12 cellular contexts compared by ENCODE assay signal in genomic region chr3:52679811-52680210, GRCh38. TPM values are rescaled to one million over a fixed set of nuclear protein-coding genes. Genes with fewer than 3 reads are reported as not detected.
DNase-seq lines count a peak whose midpoint lies in the region; ATAC-seq and TF ChIP-seq lines count a peak whose summit lies in the region.
"Had no signal": no experiment of that assay in that cellular context is flagged by ENCODE, and none has a peak within 500 bp of the region (broad histone marks: within the 10 kb centered on the region; RNA-seq: fewer than 3 reads in every experiment).

No MANE protein-coding gene starts in this region.

- H4K20me1 ChIP-seq in GM23248 (ENCODE audit: insufficient read depth) (no peaks in the 10 kb centered on the region), osteoblast (ENCODE audit: insufficient read depth, low read length) (no peaks in the 10 kb centered on the region)

- in situ Hi-C loops in GM23248 (cut with MboI) = no loop called here

- H3K27ac Mint-ChIP-seq in CD4-positive, CD25-positive, alpha-beta regulatory T cell = peak overlapping the region in 2 of 3 donors; percentile 32 to 71
- peak overlapping the region; percentile 22 for H3K27ac Mint-ChIP-seq in dendritic cell treated with granulocyte-macrophage colony-stimulating factor and Interleukin-4, amounts not matched to agents 40 ng/mL and 50 ng/mL, for 4 days

- TF ChIP-seq POLR2A in sigmoid colon (IDR thresholded peaks at IDR 0.05) = no peak

- H3F3A ChIP-seq in GM23248 (ENCODE audit: insufficient read depth) = peaks cover 16% of the 10 kb centered on the region

- H3K9me3 Mint-ChIP-seq in CD4-positive, CD25-positive, alpha-beta regulatory T cell = no peaks in the 10 kb centered on the region
- H3K9me3 Mint-ChIP-seq in dendritic cell treated with granulocyte-macrophage colony-stimulating factor and Interleukin-4, amounts not matched to agents 40 ng/mL and 50 ng/mL, for 4 days = no peaks in the 10 kb centered on the region

- 95 to 100% methylated on average over 1 of the region's 1 CpG for WGBS in GM23248 (ENCODE audit: low coverage in 1 of 2, low lambda C conversion rate in 2 of 2, missing lambda C conversion rate in 2 of 2), 2 experiments
- 17 to 63% methylated on average over 1 of the region's 1 CpG for WGBS in sigmoid colon, 2 donors

- no peak overlapping the region for H3K9ac ChIP-seq in GM23248

- DNase-seq in CD4-positive, CD25-positive, alpha-beta regulatory T cell = no peak
- DNase-seq in GM23248 (peak; percentile 47), osteoblast (ENCODE audit: insufficient read length, low spot score, missing footprints) (no peak), LoVo (ENCODE audit: low spot score) (no peak), SHP77 (lab: John Stamatoyannopoulos, UW) (no peak), sigmoid colon (no peak)
- DNase-seq: heart right ventricle, NCI-H2029, NCI-H69, psoas muscle had no signal

- H3K4me1 ChIP-seq in CD4-positive, CD25-positive, alpha-beta regulatory T cell (ENCODE audit: control insufficient read depth, insufficient read depth, low read length, poor library complexity, severe bottlenecking) = peaks cover 15% of the 10 kb centered on the region
- H3K4me1 ChIP-seq in GM23248 (ENCODE audit: insufficient read depth) (peaks cover 37% of the 10 kb centered on the region), osteoblast (ENCODE audit: insufficient read depth, low read length) (peaks cover 34% of the 10 kb centered on the region), sigmoid colon (peaks cover 0 to 32% (median 20%) of the 10 kb centered on the region in 4 donors)

- no peaks in the 10 kb centered on the region for H3K27me3 Mint-ChIP-seq in CD4-positive, CD25-positive, alpha-beta regulatory T cell
- no peaks in the 10 kb centered on the region for H3K27me3 Mint-ChIP-seq in dendritic cell treated with granulocyte-macrophage colony-stimulating factor and Interleukin-4, amounts not matched to agents 40 ng/mL and 50 ng/mL, for 4 days

- intact Hi-C loops in dendritic cell treated with granulocyte-macrophage colony-stimulating factor and Interleukin-4, amounts not matched to agents 40 ng/mL and 50 ng/mL, for 4 days (cut with micrococcal nuclease) = no loop called here
- intact Hi-C loops in sigmoid colon (cut with DNase I) = loop anchor here (10.0 kb wide), 1 partner anchor 405 kb away; the partner anchor contains the start of gene WDR82

- H3K36me3 ChIP-seq in CD4-positive, CD25-positive, alpha-beta regulatory T cell (ENCODE audit: control insufficient read depth, insufficient read depth, low read length) = peaks cover 39% of the 10 kb centered on the region
- H3K36me3 ChIP-seq in GM23248 (ENCODE audit: low read depth) (peaks cover 29% of the 10 kb centered on the region), osteoblast (ENCODE audit: insufficient read depth, low read length) (peaks cover 38% of the 10 kb centered on the region), sigmoid colon (peaks cover 11 to 54% (median 31%) of the 10 kb centered on the region in 4 donors)

- H3K9me3 ChIP-seq in CD4-positive, CD25-positive, alpha-beta regulatory T cell (ENCODE audit: control insufficient read depth in 2 of 2, low read length in 2 of 2) = no peaks in the 10 kb centered on the region
- H3K9me3 ChIP-seq in GM23248 (ENCODE audit: low read depth) = no peaks in the 10 kb centered on the region
- no peaks in the 10 kb centered on the region for H3K9me3 ChIP-seq in osteoblast (ENCODE audit: low read depth, low read length)
- H3K9me3 ChIP-seq in sigmoid colon = no peaks in the 10 kb centered on the region
- H3K9me3 ChIP-seq: heart right ventricle, psoas muscle had no signal

- TF ChIP-seq CTCF in osteoblast (IDR thresholded peaks at IDR 0.05; ENCODE audit: extremely low read depth, low read depth, low read length) (no peak), sigmoid colon (IDR thresholded peaks at IDR 0.05) (no peak)

- no peak overlapping the region for H3K4me3 ChIP-seq in CD4-positive, CD25-positive, alpha-beta regulatory T cell (ENCODE audit: low read depth, low read length)
- H3K4me3 ChIP-seq in GM23248 = no peak overlapping the region
- no peak overlapping the region for H3K4me3 ChIP-seq in osteoblast (ENCODE audit: insufficient read depth, low read length)
- no peak overlapping the region for H3K4me3 ChIP-seq in sigmoid colon
- H3K4me3 ChIP-seq: heart right ventricle, psoas muscle had no signal

- no peak for ATAC-seq in CD4-positive, CD25-positive, alpha-beta regulatory T cell (ENCODE audit: low read depth in 2 of 2)
- ATAC-seq: activated CD4-positive, CD25-positive, alpha-beta regulatory T cell treated with anti-CD3 and anti-CD28 coated beads, Interleukin-2, amount 50 U/mL, for 24 hours; heart right ventricle; psoas muscle had no signal

- peaks cover 43% of the 10 kb centered on the region for H3K36me3 Mint-ChIP-seq in CD4-positive, CD25-positive, alpha-beta regulatory T cell
- H3K36me3 Mint-ChIP-seq in dendritic cell treated with granulocyte-macrophage colony-stimulating factor and Interleukin-4, amounts not matched to agents 40 ng/mL and 50 ng/mL, for 4 days (ENCODE audit: low read depth) = peaks cover 70% of the 10 kb centered on the region

- H3K27me3 ChIP-seq in CD4-positive, CD25-positive, alpha-beta regulatory T cell (ENCODE audit: control insufficient read depth, insufficient read depth, low read length) = no peaks in the 10 kb centered on the region
- H3K27me3 ChIP-seq in GM23248 (replicated peaks; ENCODE audit: insufficient read depth) (no peaks in the 10 kb centered on the region), osteoblast (ENCODE audit: insufficient read depth, low read length) (no peaks in the 10 kb centered on the region), sigmoid colon (no peaks in the 10 kb centered on the region)
- H3K27me3 ChIP-seq: heart right ventricle had no signal

- no peak overlapping the region for H2AFZ ChIP-seq in GM23248
- no peak overlapping the region for H2AFZ ChIP-seq in osteoblast (ENCODE audit: low read length)

- H3K4me2 ChIP-seq in GM23248 (ENCODE audit: unreplicated experiment) (no peak overlapping the region), osteoblast (ENCODE audit: insufficient read depth, low read length) (no peak overlapping the region)

- peaks cover 22 to 59% (median 46%) of the 10 kb centered on the region in 4 donors for H3K4me1 Mint-ChIP-seq in CD4-positive, CD25-positive, alpha-beta regulatory T cell
- peaks cover 58% of the 10 kb centered on the region for H3K4me1 Mint-ChIP-seq in dendritic cell treated with granulocyte-macrophage colony-stimulating factor and Interleukin-4, amounts not matched to agents 40 ng/mL and 50 ng/mL, for 4 days (ENCODE audit: low read depth)

- no peaks in the 10 kb centered on the region for H3K9me2 ChIP-seq in GM23248 (ENCODE audit: insufficient read depth)

- peaks cover 94% of the 10 kb centered on the region for H3K79me2 ChIP-seq in GM23248 (ENCODE audit: insufficient read depth)
- peaks cover 78% of the 10 kb centered on the region for H3K79me2 ChIP-seq in osteoblast (ENCODE audit: insufficient read depth, low read length)

- TF ChIP-seq EP300 in sigmoid colon (IDR thresholded peaks at IDR 0.05) = no peak

- no peak overlapping the region for H3K4me3 Mint-ChIP-seq in CD4-positive, CD25-positive, alpha-beta regulatory T cell
- peak overlapping the region; percentile 60 for H3K4me3 Mint-ChIP-seq in dendritic cell treated with granulocyte-macrophage colony-stimulating factor and Interleukin-4, amounts not matched to agents 40 ng/mL and 50 ng/mL, for 4 days

- H3K27ac ChIP-seq in CD4-positive, CD25-positive, alpha-beta regulatory T cell (ENCODE audit: insufficient read depth, low read length, poor library complexity, severe bottlenecking) = no peak overlapping the region
- H3K27ac ChIP-seq in GM23248 = peak overlapping the region; percentile 48; the same call in 1 of the 2 replicates
- H3K27ac ChIP-seq in osteoblast (ENCODE audit: low read depth, low read length) = peak overlapping the region; percentile 62
- no peak overlapping the region for H3K27ac ChIP-seq in sigmoid colon
- H3K27ac ChIP-seq: psoas muscle had no signal

RNA-seq across cellular contexts. Expression of gene PBRM1, which starts 5.9 kb away (rescaled TPM):
- 58.7 TPM for total RNA-seq in CD4-positive, CD25-positive, alpha-beta regulatory T cell
- polyA plus RNA-seq in CD4-positive, CD25-positive, alpha-beta regulatory T cell = 10 to 100 TPM; 59.4 to 73.4 (median 67.9) TPM
- 30.1 and 42.6 TPM in 2 replicates for total RNA-seq in GM23248 (2014; rRNA removed; shearing (Covaris generic))
- polyA plus RNA-seq in GM23248 (2016; fragmentation: Nextera tagmentation; extraction: Ambion mirVana) = 53.5 and 60.3 TPM in 2 replicates
- 96.1 and 100 TPM in 2 replicates for total RNA-seq in osteoblast
- 10 to 100 TPM; 82.8 to 94.2 (median 90.1) TPM for total RNA-seq in sigmoid colon
- 10 to 100 TPM in 1 of 3 donors, 1 to 10 TPM in 2; 8.4 to 19.8 (median 9.9) TPM for polyA plus RNA-seq in sigmoid colon

RNA-seq across cellular contexts. Expression of gene GNL3, which starts 6.0 kb away (rescaled TPM):
- 75.7 TPM for total RNA-seq in CD4-positive, CD25-positive, alpha-beta regulatory T cell
- 10 to 100 TPM; 42.4 to 61.5 (median 51.8) TPM for polyA plus RNA-seq in CD4-positive, CD25-positive, alpha-beta regulatory T cell
- 90.2 and 98.8 TPM in 2 replicates for total RNA-seq in GM23248 (2014; rRNA removed; shearing (Covaris generic))
- 95.3 and 108 TPM in 2 replicates for polyA plus RNA-seq in GM23248 (2016; fragmentation: Nextera tagmentation; extraction: Ambion mirVana)
- 111 and 129 TPM in 2 replicates for total RNA-seq in osteoblast
- total RNA-seq in sigmoid colon = 10 to 100 TPM; 22.4 to 42.5 (median 36.2) TPM
- polyA plus RNA-seq in sigmoid colon = 10 to 100 TPM; 34.2 to 76.6 (median 39.8) TPM

RNA-seq across cellular contexts. Expression of gene GLT8D1, which starts 25.8 kb away (rescaled TPM):
- 26.6 TPM for total RNA-seq in CD4-positive, CD25-positive, alpha-beta regulatory T cell
- polyA plus RNA-seq in CD4-positive, CD25-positive, alpha-beta regulatory T cell = 10 to 100 TPM; 61.9 to 73.4 (median 68.1) TPM
- total RNA-seq in GM23248 (2014; rRNA removed; shearing (Covaris generic)) = 148 and 151 TPM in 2 replicates
- 140 and 149 TPM in 2 replicates for polyA plus RNA-seq in GM23248 (2016; fragmentation: Nextera tagmentation; extraction: Ambion mirVana)
- 98.8 and 103 TPM in 2 replicates for total RNA-seq in osteoblast
- total RNA-seq in sigmoid colon = 10 to 100 TPM; 31.5 to 47.4 (median 35.7) TPM
- 10 to 100 TPM in 2 of 3 donors, 1 to 10 TPM in 1; 9.2 to 29.4 (median 11.4) TPM for polyA plus RNA-seq in sigmoid colon

RNA-seq across cellular contexts. Expression of gene SPCS1, which starts 26.1 kb away (rescaled TPM):
- 57.6 TPM for total RNA-seq in CD4-positive, CD25-positive, alpha-beta regulatory T cell
- polyA plus RNA-seq in CD4-positive, CD25-positive, alpha-beta regulatory T cell = 100 to 1,000 TPM; 304 to 318 (median 312) TPM
- total RNA-seq in GM23248 (2014; rRNA removed; shearing (Covaris generic)) = 184 and 271 TPM in 2 replicates
- polyA plus RNA-seq in GM23248 (2016; fragmentation: Nextera tagmentation; extraction: Ambion mirVana) (366 and 369 TPM in 2 replicates), sigmoid colon (100 to 1,000 TPM in 2 of 3 donors, 10 to 100 TPM in 1; 96.1 to 191 (median 113) TPM)
- total RNA-seq in osteoblast (60.1 and 67.0 TPM in 2 replicates), sigmoid colon (100 to 1,000 TPM in 3 of 4 donors, 10 to 100 TPM in 1; 62.0 to 140 (median 109) TPM)

Comparison
In these comparisons a context has a peak if more than half of its experiments do, and no peak if none do; other contexts are left out.
1. H3K27ac ChIP-seq: peak in GM23248 (single experiment) and osteoblast (single experiment); none in CD4-positive, CD25-positive, alpha-beta regulatory T cell (single experiment) and sigmoid colon (0 of 4).